ENCODE assay signal across 1 cellular context in the genomic region with DNA sequence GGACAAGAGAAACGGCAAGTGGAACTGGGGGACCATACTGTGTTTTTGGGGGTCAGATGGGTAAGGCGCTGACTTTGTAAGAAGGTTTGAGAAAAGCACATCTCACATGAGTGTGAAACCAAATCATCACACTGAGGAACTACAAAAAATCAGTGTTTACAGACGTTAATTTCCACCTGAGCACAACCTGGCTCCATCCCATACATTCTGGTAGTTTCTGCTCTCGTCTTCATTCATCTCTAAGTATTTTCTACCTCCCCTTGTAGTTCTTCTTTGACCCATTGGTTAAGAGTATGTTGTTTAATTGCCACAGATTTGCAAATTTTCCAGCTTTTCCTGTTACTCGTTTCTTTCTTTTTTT.
TF ChIP-seq lines count a peak whose summit lies in the region.

No MANE protein-coding gene starts in this region.

TF ChIP-seq in GM12878, 131 proteins besides CTCF, POLR2A, EP300 and RAD21:
- TF ChIP-seq, protein P1, sequence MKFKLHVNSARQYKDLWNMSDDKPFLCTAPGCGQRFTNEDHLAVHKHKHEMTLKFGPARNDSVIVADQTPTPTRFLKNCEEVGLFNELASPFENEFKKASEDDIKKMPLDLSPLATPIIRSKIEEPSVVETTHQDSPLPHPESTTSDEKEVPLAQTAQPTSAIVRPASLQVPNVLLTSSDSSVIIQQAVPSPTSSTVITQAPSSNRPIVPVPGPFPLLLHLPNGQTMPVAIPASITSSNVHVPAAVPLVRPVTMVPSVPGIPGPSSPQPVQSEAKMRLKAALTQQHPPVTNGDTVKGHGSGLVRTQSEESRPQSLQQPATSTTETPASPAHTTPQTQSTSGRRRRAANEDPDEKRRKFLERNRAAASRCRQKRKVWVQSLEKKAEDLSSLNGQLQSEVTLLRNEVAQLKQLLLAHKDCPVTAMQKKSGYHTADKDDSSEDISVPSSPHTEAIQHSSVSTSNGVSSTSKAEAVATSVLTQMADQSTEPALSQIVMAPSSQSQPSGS (IDR thresholded peaks at IDR 0.05; ENCODE audit: low read length) = 0 out of 2 replicates have a peak, but pooled peaks have one; percentile 11
- TF ChIP-seq BCL11A (IDR thresholded peaks at IDR 0.05; ENCODE audit: low read depth, low read length) (no peak), IRF4 (IDR thresholded peaks at IDR 0.05; ENCODE audit: low read depth, low read length) (peak; percentile 33; the same call in 1 of the 2 replicates), RELA (IDR thresholded peaks at IDR 0.05; ENCODE audit: borderline replicate concordance, partially characterized antibody) (no peak)
